Comparison of ENCODE assay signal across 8 cellular contexts in genomic region chrX:13000311-13000811, GRCh38. TPM values are rescaled to one million over a fixed set of nuclear protein-coding genes. Genes with fewer than 3 reads are reported as not detected.
A peak's percentile ranks its signal among the peaks of the same experiment; 100 is the strongest.
DNase-seq lines count a peak whose midpoint lies in the region; ATAC-seq and TF ChIP-seq lines count a peak whose summit lies in the region.

No MANE protein-coding gene starts in this region.

- peaks cover 7 to 49% of the 10 kb centered on the region in 2 donors for H3K4me1 ChIP-seq in left lung

- in situ Hi-C loops in brain microvascular endothelial cell (cut with HindIII; ENCODE audit: low pct_ligation_motif_present, low sequenced_read_pairs), result no loop called here

- H3K27ac ChIP-seq in left lung (peak overlapping the region; percentile 62 to 80), brain microvascular endothelial cell (no peak overlapping the region)

- H3K4me3 ChIP-seq in left lung, result no peak overlapping the region
- H3K4me3 ChIP-seq in brain microvascular endothelial cell (ENCODE audit: low read depth, low read length), result no peak overlapping the region
- no peak overlapping the region for H3K4me3 ChIP-seq in H7 (ENCODE audit: insufficient read depth, low read depth, low read length)

- intact Hi-C loops in left lung (cut with DNase I), result no loop called here

- H3K9me3 ChIP-seq in left lung, result no peaks in the 10 kb centered on the region

- TF ChIP-seq CTCF in left lung (IDR thresholded peaks at IDR 0.05) (no peak), brain microvascular endothelial cell (IDR thresholded peaks at IDR 0.05; ENCODE audit: low read depth, low read length, missing control alignments) (no peak)

- peak; percentile 30 to 60 for DNase-seq in NCI-H2081 (lab: John Stamatoyannopoulos, UW)
- DNase-seq in NCI-H2081 treated with DMSO at 0.1 percent for 48 hours (lab: John Stamatoyannopoulos, UW), result no peak
- peak; percentile 71 for DNase-seq in SIG-M5 treated with dmso at 0.1 percent for 504 hours (lab: John Stamatoyannopoulos, UW; ENCODE audit: unreplicated experiment)
- no peak for DNase-seq in left lung
- no peak for DNase-seq in brain microvascular endothelial cell
- DNase-seq in NCI-H2029 treated with DMSO at 0.1 percent for 48 hours (lab: John Stamatoyannopoulos, UW), result no peak
- DNase-seq in H7, result no peak

- H3K36me3 ChIP-seq in left lung (no peaks in the 10 kb centered on the region), brain microvascular endothelial cell (replicated peaks) (no peaks in the 10 kb centered on the region), H7 (replicated peaks; ENCODE audit: control insufficient read depth, insufficient read depth, low read length) (no peaks in the 10 kb centered on the region)

- H3K27me3 ChIP-seq in left lung (no peaks in the 10 kb centered on the region), brain microvascular endothelial cell (replicated peaks) (no peaks in the 10 kb centered on the region), H7 (ENCODE audit: control insufficient read depth, insufficient read depth, low read length) (no peaks in the 10 kb centered on the region)

- peak; percentile 40 for ATAC-seq in HG02840 (IDR thresholded peaks at IDR 0.05; ENCODE audit: low FRiP score, unreplicated experiment)
- ATAC-seq in left lung, result peak; percentile 44

RNA-seq across cellular contexts. Expression of gene TMSB4X, which starts 25.5 kb away (rescaled TPM):
- 1,000 to 10,000 TPM; 4,574 to 4,791 TPM for total RNA-seq in left lung
- total RNA-seq in H7 (2014; rRNA removed; shearing (Covaris generic)), result 11,693 and 13,183 TPM in 2 replicates

RNA-seq across cellular contexts. Expression of gene FAM9C, which starts 44.1 kb away (rescaled TPM):
- not detected for total RNA-seq in left lung
- total RNA-seq in H7 (2014; rRNA removed; shearing (Covaris generic)), result 0.07 and 0.18 TPM in 2 replicates

Comparison
In these comparisons a context has a peak if more than half of its experiments do, and no peak if none do; other contexts are left out.
1. DNase-seq: peak in NCI-H2081 (2 of 2) and SIG-M5 treated with dmso at 0.1 percent for 504 hours (single experiment); none in NCI-H2081 treated with DMSO at 0.1 percent for 48 hours (single experiment), left lung (0 of 2), brain microvascular endothelial cell (single experiment), NCI-H2029 treated with DMSO at 0.1 percent for 48 hours (single experiment) and H7 (single experiment).